In the genomic region with DNA sequence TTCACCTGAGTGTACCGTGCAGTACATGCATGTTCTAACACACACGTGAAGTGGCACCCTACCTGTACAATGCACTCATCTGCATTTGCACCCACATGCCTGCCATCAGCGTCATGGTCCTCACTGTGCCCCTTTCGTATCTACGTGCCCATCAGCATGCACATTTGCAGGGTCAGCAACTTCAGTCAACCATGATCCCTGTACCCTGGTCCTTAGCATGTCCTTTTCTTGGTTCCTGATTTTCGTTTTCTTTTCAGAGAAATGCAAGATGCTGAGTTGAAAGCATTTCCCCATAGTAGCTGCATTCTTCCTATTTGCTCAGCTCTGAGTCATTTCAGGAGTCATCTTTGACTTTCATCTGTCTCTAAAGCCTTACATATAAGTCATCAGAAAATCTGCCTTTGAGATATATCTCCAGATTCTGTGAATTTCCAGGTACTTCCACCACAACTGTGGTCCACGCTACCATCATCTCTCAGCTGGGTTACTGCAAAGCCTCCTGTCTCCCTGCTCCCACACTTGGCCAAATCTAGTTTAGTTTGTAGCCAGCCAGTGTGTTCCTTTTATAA, we compare ENCODE assay signal across 8 cellular contexts. TPM values are rescaled to one million over a fixed set of nuclear protein-coding genes. Genes with fewer than 3 reads are reported as not detected.
DNase-seq lines count a peak whose midpoint lies in the region; ATAC-seq and TF ChIP-seq lines count a peak whose summit lies in the region.

No MANE protein-coding gene starts in this region.

- H3K9me2 ChIP-seq in SK-N-SH, result no peaks in the 10 kb centered on the region

- no peak overlapping the region for H3K9ac ChIP-seq in SK-N-SH

- H3K4me1 Mint-ChIP-seq in natural killer cell treated with Interleukin-12 subunit alpha and Interleukin-12 subunit beta and Interleukin-15 and Interleukin-18, amount 100 ng/mL, for 72 hours (ENCODE audit: low read depth in 2 of 2), result peaks cover 16 to 34% of the 10 kb centered on the region in 2 donors

- H3K4me1 ChIP-seq in SK-N-SH (ENCODE audit: control insufficient read depth in 1 of 2, insufficient read depth in 2 of 2, low read depth in 1 of 2, low read length in 1 of 2), result peaks cover 0 to 9% of the 10 kb centered on the region in 2 experiments; a peak in 1 of 4 replicates

- peaks cover 4% of the 10 kb centered on the region for H3K36me3 Mint-ChIP-seq in natural killer cell treated with Interleukin-12 subunit alpha and Interleukin-12 subunit beta and Interleukin-15 and Interleukin-18, amount 100 ng/mL, for 72 hours

- no peaks in the 10 kb centered on the region for H3K27me3 ChIP-seq in SK-N-SH (ENCODE audit: insufficient read depth)

- TF ChIP-seq EP300 in SK-N-SH (IDR thresholded peaks at IDR 0.05; ENCODE audit: borderline replicate concordance in 1 of 2, low read depth in 1 of 2, low read length in 1 of 2), result no peak

- WGBS in SK-N-SH (ENCODE audit: low lambda C conversion rate), result 65% methylated on average over 7 of the region's 7 CpGs

- CTCF ChIA-PET in SK-N-SH (lab: Yijun Ruan, JAX), result interaction anchor here (1.0 to 9.4 kb wide), 2 partner anchors 15 to 271 kb away, joined by 3 to 91 read pairs; no protein-coding TSS in a partner anchor

- H3K36me3 ChIP-seq in SK-N-SH (replicated peaks in 1 of 2; ENCODE audit: control insufficient read depth in 1 of 2, insufficient read depth in 2 of 2, low read length in 1 of 2), result no peaks in the 10 kb centered on the region

- peaks cover 17% of the 10 kb centered on the region for H3F3A ChIP-seq in SK-N-SH (replicated peaks; ENCODE audit: insufficient read depth)

- H3K9me3 Mint-ChIP-seq in natural killer cell treated with Interleukin-12 subunit alpha and Interleukin-12 subunit beta and Interleukin-15 and Interleukin-18, amount 100 ng/mL, for 72 hours, result no peaks in the 10 kb centered on the region

- peak overlapping the region; percentile 63 for H3K4me2 ChIP-seq in SK-N-SH

- DNase-seq in activated CD4-positive, CD25-positive, alpha-beta regulatory T cell (lab: John Stamatoyannopoulos, UW), result no peak
- no peak for DNase-seq in SK-N-SH
- no peak for DNase-seq in natural killer cell treated with Interleukin-12 subunit alpha and Interleukin-12 subunit beta and Interleukin-15 and Interleukin-18, amount 100 ng/mL, for 72 hours (ENCODE audit: low spot score)
- no peak for DNase-seq in SHP77 treated with DMSO at 0.1 percent for 48 hours (lab: John Stamatoyannopoulos, UW)
- DNase-seq in superior temporal gyrus (ENCODE audit: extremely low spot score), result no peak
- no peak for DNase-seq in occipital lobe (lab: John Stamatoyannopoulos, UW)

- H3K27me3 Mint-ChIP-seq in natural killer cell treated with Interleukin-12 subunit alpha and Interleukin-12 subunit beta and Interleukin-15 and Interleukin-18, amount 100 ng/mL, for 72 hours, result peaks cover 13 to 14% of the 10 kb centered on the region in 2 donors

- no peak overlapping the region for H3K27ac ChIP-seq in SK-N-SH (ENCODE audit: low read depth in 2 of 2, low read length in 1 of 2)

- H3K27ac Mint-ChIP-seq in natural killer cell treated with Interleukin-12 subunit alpha and Interleukin-12 subunit beta and Interleukin-15 and Interleukin-18, amount 100 ng/mL, for 72 hours, result peak overlapping the region; percentile 73 to 90

- no peak for TF ChIP-seq RAD21 in SK-N-SH (IDR thresholded peaks at IDR 0.05; ENCODE audit: low read length)

- peak overlapping the region; percentile 65 for H3K4me3 Mint-ChIP-seq in natural killer cell treated with Interleukin-12 subunit alpha and Interleukin-12 subunit beta and Interleukin-15 and Interleukin-18, amount 100 ng/mL, for 72 hours

- no peak overlapping the region for H3K4me3 ChIP-seq in SK-N-SH (ENCODE audit: low read depth in 2 of 2, low read length in 1 of 2)

- H3K79me2 ChIP-seq in SK-N-SH (ENCODE audit: insufficient read depth), result no peaks in the 10 kb centered on the region

- no peaks in the 10 kb centered on the region for H3K9me3 ChIP-seq in SK-N-SH

- H2AFZ ChIP-seq in SK-N-SH (ENCODE audit: low read depth), result no peak overlapping the region; the same call in 1 of the 2 replicates

- ATAC-seq in activated CD4-positive, CD25-positive, alpha-beta regulatory T cell treated with anti-CD3 and anti-CD28 coated beads, Interleukin-2, amount 50 U/mL, for 24 hours, result peak; percentile 79 to 81
- ATAC-seq in HG02870 (IDR thresholded peaks at IDR 0.05; ENCODE audit: unreplicated experiment), result peak; percentile 96
- peak; percentile 82 to 83 for ATAC-seq in natural killer cell treated with Interleukin-12 subunit alpha and Interleukin-12 subunit beta and Interleukin-15 and Interleukin-18, amount 100 ng/mL, for 72 hours

- POLR2A ChIA-PET in SK-N-SH (lab: Yijun Ruan, JAX), result no interaction called here

- TF ChIP-seq CTCF in SK-N-SH (IDR thresholded peaks at IDR 0.05), result no peak

- no peaks in the 10 kb centered on the region for H4K20me1 ChIP-seq in SK-N-SH (ENCODE audit: insufficient read depth)

TF ChIP-seq in SK-N-SH, 30 proteins besides CTCF, POLR2A, EP300 and RAD21:
- TF ChIP-seq GABPA (IDR thresholded peaks at IDR 0.05; ENCODE audit: low read depth), result no peak
- peak; percentile 92 for TF ChIP-seq FOSL2 (IDR thresholded peaks at IDR 0.05; ENCODE audit: borderline replicate concordance, low read depth)
- TF ChIP-seq, protein P1, sequence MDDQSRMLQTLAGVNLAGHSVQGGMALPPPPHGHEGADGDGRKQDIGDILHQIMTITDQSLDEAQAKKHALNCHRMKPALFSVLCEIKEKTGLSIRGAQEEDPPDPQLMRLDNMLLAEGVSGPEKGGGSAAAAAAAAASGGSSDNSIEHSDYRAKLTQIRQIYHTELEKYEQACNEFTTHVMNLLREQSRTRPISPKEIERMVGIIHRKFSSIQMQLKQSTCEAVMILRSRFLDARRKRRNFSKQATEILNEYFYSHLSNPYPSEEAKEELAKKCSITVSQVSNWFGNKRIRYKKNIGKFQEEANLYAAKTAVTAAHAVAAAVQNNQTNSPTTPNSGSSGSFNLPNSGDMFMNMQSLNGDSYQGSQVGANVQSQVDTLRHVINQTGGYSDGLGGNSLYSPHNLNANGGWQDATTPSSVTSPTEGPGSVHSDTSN (IDR thresholded peaks at IDR 0.05), result peak; percentile 71
- no peak for TF ChIP-seq SMC3 (IDR thresholded peaks at IDR 0.05; ENCODE audit: low read depth, low read length)
- TF ChIP-seq FOXJ3 (CRISPR knock-in tag; IDR thresholded peaks at IDR 0.05), result no peak
- peak; percentile 15; the same call in 1 of the 2 replicates for TF ChIP-seq TEAD4 (IDR thresholded peaks at IDR 0.05; ENCODE audit: borderline replicate concordance, insufficient read depth)
- TF ChIP-seq JUND (IDR thresholded peaks at IDR 0.05), result peak; percentile 60
- peak; percentile 55; the same call in 1 of the 2 replicates for TF ChIP-seq TCF12 (IDR thresholded peaks at IDR 0.05)

RNA-seq across cellular contexts. Expression of a gene that starts 14.7 kb away (rescaled TPM):
- 19.7 and 29.7 TPM in 2 replicates for polyA plus RNA-seq in SK-N-SH (2012; rRNA removed)
- polyA plus RNA-seq in SK-N-SH (2012; cell fraction: cytosol; rRNA removed), result 22.7 and 25.9 TPM in 2 replicates
- polyA plus RNA-seq in SK-N-SH (2012; cell fraction: nucleus; rRNA removed), result 12.6 and 30.0 TPM in 2 replicates
- 100 to 1,000 TPM; 107 to 144 TPM for total RNA-seq in natural killer cell treated with Interleukin-12 subunit alpha and Interleukin-12 subunit beta and Interleukin-15 and Interleukin-18, amount 100 ng/mL, for 72 hours
- total RNA-seq in occipital lobe, result 177 TPM
